8 cellular contexts compared by ENCODE assay signal in the genomic region with DNA sequence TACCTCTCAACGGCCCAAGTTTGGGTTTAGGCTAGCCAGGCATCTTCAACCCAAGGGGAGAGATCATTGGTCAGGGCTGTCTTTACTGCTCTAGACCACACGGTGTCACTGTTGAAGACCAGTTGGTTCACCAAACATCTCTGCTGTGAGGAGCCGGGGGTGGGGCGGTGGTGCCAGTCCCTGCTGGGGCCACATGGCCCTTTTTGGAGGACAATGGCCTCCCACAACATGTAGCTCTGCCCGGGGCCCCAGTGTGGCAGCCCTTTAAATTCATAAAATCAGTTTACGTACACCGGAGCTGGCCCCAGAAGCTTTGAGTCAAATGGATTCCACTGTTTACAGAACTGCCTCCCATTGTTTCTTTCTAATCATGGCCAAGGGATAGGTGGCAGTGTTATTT. TPM values are rescaled to one million over a fixed set of nuclear protein-coding genes. Genes with fewer than 3 reads are reported as not detected.
A peak's percentile ranks its signal among the peaks of the same experiment; 100 is the strongest.
DNase-seq lines count a peak whose midpoint lies in the region; ATAC-seq, FAIRE-seq and TF ChIP-seq lines count a peak whose summit lies in the region.

No MANE protein-coding gene starts in this region.

- ATAC-seq in stimulated activated naive CD8-positive, alpha-beta T cell treated with anti-CD3 and anti-CD28 coated beads, Interleukin-15, Interleukin-2, amounts not matched to agents 100 U/mL and 50 U/mL, for 24 hours = peak; percentile 49

- TF ChIP-seq CTCF in bronchial epithelial cell (IDR thresholded peaks at IDR 0.05; ENCODE audit: insufficient read depth, low read length, severe bottlenecking) = peak; percentile 89

- FAIRE-seq in H54 (lab: Jason Lieb, UNC) (peak; percentile 80), bronchial epithelial cell (lab: Jason Lieb, UNC) (no peak)

- no peaks in the 10 kb centered on the region for H3K27me3 ChIP-seq in bronchial epithelial cell (ENCODE audit: control insufficient read depth, insufficient read depth, low read length)

- no peak for TF ChIP-seq POLR2A in H54 (IDR thresholded peaks at IDR 0.05; ENCODE audit: low read depth, low read length)

- DNase-seq in activated effector memory CD4-positive, alpha-beta T cell treated with anti-CD3 and anti-CD28 coated beads, Interleukin-2, amount 50 U/mL, for 16 hours = peak; percentile 63
- DNase-seq in activated effector memory CD4-positive, alpha-beta T cell treated with Interleukin-2 at 50 U/mL for 16 hours = no peak
- peak; percentile 53 for DNase-seq in H54 (ENCODE audit: insufficient read length, low spot score)
- peak; percentile 71 for DNase-seq in LHCN-M2 (ENCODE audit: low read depth)
- DNase-seq in SHP77 treated with DMSO at 0.1 percent for 48 hours (lab: John Stamatoyannopoulos, UW) = peak; percentile 55
- peak; percentile 64 for DNase-seq in bronchial epithelial cell (ENCODE audit: low read depth)
- DNase-seq in left kidney (ENCODE audit: low read depth, low spot score) = peak; percentile 57
- peak; percentile 36 for DNase-seq in stimulated activated naive CD8-positive, alpha-beta T cell treated with anti-CD3 and anti-CD28 coated beads, Interleukin-15, Interleukin-2, amounts not matched to agents 100 U/mL and 50 U/mL, for 24 hours

- H3K4me3 ChIP-seq in bronchial epithelial cell (ENCODE audit: low read depth, low read length) = no peak overlapping the region

- H3K36me3 ChIP-seq in bronchial epithelial cell (ENCODE audit: control insufficient read depth, insufficient read depth, low read length) = no peaks in the 10 kb centered on the region

RNA-seq across cellular contexts. Expression of gene TM4SF18, which starts 19.1 kb away (rescaled TPM):
- 3.0 and 5.2 TPM in 2 replicates for total RNA-seq in LHCN-M2 (2014; rRNA removed)
- polyA plus RNA-seq in LHCN-M2 (2012) = 1.0 TPM
- total RNA-seq in bronchial epithelial cell = not detected in 2 replicates

RNA-seq across cellular contexts. Expression of gene TM4SF1, which starts 24.9 kb away (rescaled TPM):
- total RNA-seq in LHCN-M2 (2014; rRNA removed) (405 and 503 TPM in 2 replicates), bronchial epithelial cell (23.2 and 63.9 TPM in 2 replicates)
- 180 TPM for polyA plus RNA-seq in LHCN-M2 (2012)
